In the genomic region with DNA sequence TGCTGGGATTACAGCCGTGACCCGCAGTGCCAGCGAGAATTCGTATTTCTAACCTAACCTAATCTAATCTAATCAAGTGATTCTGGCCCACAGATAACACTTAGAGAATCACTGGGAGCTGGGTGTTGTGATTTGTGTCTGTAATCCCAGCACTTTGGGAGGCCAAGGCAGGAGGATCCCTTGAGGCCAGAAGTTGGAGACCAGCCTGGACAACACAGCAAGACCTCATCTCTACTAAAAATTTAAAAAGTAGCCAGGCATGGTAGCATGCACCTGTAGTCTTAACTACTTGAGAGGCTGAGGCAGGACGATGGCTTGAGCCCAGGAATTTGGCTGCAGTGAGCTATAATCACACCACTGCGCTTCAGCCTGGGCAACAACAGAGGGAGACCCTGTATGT, we compare ENCODE assay signal across 19 cellular contexts. TPM values are rescaled to one million over a fixed set of nuclear protein-coding genes. Genes with fewer than 3 reads are reported as not detected.
DNase-seq lines count a peak whose midpoint lies in the region; ATAC-seq, FAIRE-seq and TF ChIP-seq lines count a peak whose summit lies in the region.
"Had no signal": no experiment of that assay in that cellular context is flagged by ENCODE, and none has a peak within 500 bp of the region (broad histone marks: within the 10 kb centered on the region; RNA-seq: fewer than 3 reads in every experiment).

No MANE protein-coding gene starts in this region.

- peaks cover 0 to 16% (median 9%) of the 10 kb centered on the region in 9 donors for H3K4me1 ChIP-seq in heart right ventricle
- H3K4me1 ChIP-seq in right atrium auricular region, result no peaks in the 10 kb centered on the region
- H3K4me1 ChIP-seq in OCI-LY1 (ENCODE audit: insufficient read depth, low read length, severe bottlenecking), result peaks cover 78% of the 10 kb centered on the region
- H3K4me1 ChIP-seq in K562 (replicated peaks in 1 of 2; ENCODE audit: control insufficient read depth in 2 of 2, insufficient read depth in 2 of 2, low read length in 2 of 2), result peaks cover 0 to 10% of the 10 kb centered on the region in 2 experiments; a peak in 4 of 5 replicates
- H3K4me1 ChIP-seq: A549, SJSA1 had no signal

- H3K9ac ChIP-seq in OCI-LY1 (ENCODE audit: low read length), result no peak overlapping the region
- no peak overlapping the region for H3K9ac ChIP-seq in K562 (ENCODE audit: insufficient read depth in 1 of 2, low read depth in 2 of 2, low read length in 2 of 2)
- H3K9ac ChIP-seq: BLaER1 treated with 17β-estradiol and CSF1 and Interleukin-3, amounts not matched to agents 10 nM and 100 nM had no signal

- TF ChIP-seq CTCF in heart right ventricle (IDR thresholded peaks at IDR 0.05) (no peak), right atrium auricular region (IDR thresholded peaks at IDR 0.05) (no peak), OCI-LY1 (IDR thresholded peaks at IDR 0.05; ENCODE audit: low read length) (no peak), K562 (IDR thresholded peaks at IDR 0.05 in 2 of 3, conservative IDR thresholded peaks at IDR 0.05 in 1 of 3; ENCODE audit: insufficient read depth in 2 of 3, low read depth in 1 of 3, low read length in 3 of 3) (no peak)

- CTCF ChIA-PET in K562 (lab: Yijun Ruan, JAX; ENCODE audit: low intra/inter-chr PET ratio), result no interaction called here

- FAIRE-seq in K562 (lab: Jason Lieb, UNC), result no peak
- FAIRE-seq: A549, GM12892, GM18507 had no signal

- H3K9me3 Mint-ChIP-seq in stimulated activated effector memory CD8-positive, alpha-beta T cell treated with anti-CD3 and anti-CD28 coated beads, Interleukin-12 subunit alpha, Interleukin-12 subunit beta, amount 100 ng/mL, for 72 hours, result no peaks in the 10 kb centered on the region
- H3K9me3 Mint-ChIP-seq: CD8-positive, alpha-beta T cell had no signal

- H3K36me3 Mint-ChIP-seq in stimulated activated effector memory CD8-positive, alpha-beta T cell treated with anti-CD3 and anti-CD28 coated beads, Interleukin-12 subunit alpha, Interleukin-12 subunit beta, amount 100 ng/mL, for 72 hours, result no peaks in the 10 kb centered on the region
- H3K36me3 Mint-ChIP-seq: CD8-positive, alpha-beta T cell had no signal

- H3K27me3 ChIP-seq in heart right ventricle, result no peaks in the 10 kb centered on the region
- no peaks in the 10 kb centered on the region for H3K27me3 ChIP-seq in right atrium auricular region
- no peaks in the 10 kb centered on the region for H3K27me3 ChIP-seq in OCI-LY1 (ENCODE audit: insufficient read depth, low read length)
- H3K27me3 ChIP-seq in K562 (ENCODE audit: control insufficient read depth in 2 of 2, insufficient read depth in 2 of 2, low read length in 2 of 2), result no peaks in the 10 kb centered on the region
- H3K27me3 ChIP-seq: BLaER1 treated with 17β-estradiol and CSF1 and Interleukin-3, amounts not matched to agents 10 nM and 100 nM; SJSA1 had no signal

- no peak overlapping the region for H3K4me3 Mint-ChIP-seq in stimulated activated effector memory CD8-positive, alpha-beta T cell treated with anti-CD3 and anti-CD28 coated beads, Interleukin-12 subunit alpha, Interleukin-12 subunit beta, amount 100 ng/mL, for 72 hours
- H3K4me3 Mint-ChIP-seq: CD8-positive, alpha-beta T cell had no signal

- no peak for ATAC-seq in heart right ventricle
- no peak for ATAC-seq in K562
- ATAC-seq in stimulated activated effector memory CD8-positive, alpha-beta T cell treated with anti-CD3 and anti-CD28 coated beads, Interleukin-12 subunit alpha, Interleukin-12 subunit beta, amount 100 ng/mL, for 72 hours, result no peak
- ATAC-seq: A549; CD8-positive, alpha-beta T cell had no signal

- no peaks in the 10 kb centered on the region for H3K36me3 ChIP-seq in heart right ventricle
- no peaks in the 10 kb centered on the region for H3K36me3 ChIP-seq in right atrium auricular region
- H3K36me3 ChIP-seq in OCI-LY1 (ENCODE audit: insufficient read depth, low read length), result no peaks in the 10 kb centered on the region
- no peaks in the 10 kb centered on the region for H3K36me3 ChIP-seq in K562 (ENCODE audit: control insufficient read depth, insufficient read depth, low read length)
- H3K36me3 ChIP-seq: BLaER1 treated with 17β-estradiol and CSF1 and Interleukin-3, amounts not matched to agents 10 nM and 100 nM; SJSA1 had no signal

- no peaks in the 10 kb centered on the region for H3K9me3 ChIP-seq in heart right ventricle
- no peaks in the 10 kb centered on the region for H3K9me3 ChIP-seq in right atrium auricular region
- H3K9me3 ChIP-seq in OCI-LY1 (ENCODE audit: low read length), result no peaks in the 10 kb centered on the region
- no peaks in the 10 kb centered on the region for H3K9me3 ChIP-seq in K562 (replicated peaks; ENCODE audit: control insufficient read depth, insufficient read depth, low read depth, low read length)
- H3K9me3 ChIP-seq: A549; BLaER1 treated with 17β-estradiol and CSF1 and Interleukin-3, amounts not matched to agents 10 nM and 100 nM; SJSA1 had no signal

- H3K9me2 ChIP-seq in OCI-LY1 (ENCODE audit: low read depth, low read length), result no peaks in the 10 kb centered on the region

- no peak overlapping the region for H3K4me2 ChIP-seq in OCI-LY1 (ENCODE audit: low read length)
- H3K4me2 ChIP-seq in K562 (ENCODE audit: insufficient read depth, low read length), result no peak overlapping the region
- H3K4me2 ChIP-seq: A549 had no signal

- peak overlapping the region; percentile 62 for H3K27ac Mint-ChIP-seq in stimulated activated effector memory CD8-positive, alpha-beta T cell treated with anti-CD3 and anti-CD28 coated beads, Interleukin-12 subunit alpha, Interleukin-12 subunit beta, amount 100 ng/mL, for 72 hours

- H3K9me1 ChIP-seq in K562 (ENCODE audit: control insufficient read depth, insufficient read depth, low read length), result no peaks in the 10 kb centered on the region

- TF ChIP-seq EP300 in K562 (IDR thresholded peaks at IDR 0.05; ENCODE audit: low read length), result no peak

- no peaks in the 10 kb centered on the region for H3K79me2 ChIP-seq in OCI-LY1 (ENCODE audit: insufficient read depth, low read length)
- H3K79me2 ChIP-seq in K562 (ENCODE audit: control insufficient read depth, insufficient read depth, low read length), result no peaks in the 10 kb centered on the region

- DNase-seq in heart right ventricle, result no peak
- DNase-seq in right atrium auricular region (ENCODE audit: low spot score), result no peak
- DNase-seq in K562 (ENCODE audit: extremely low read depth in 1 of 4, low spot score in 3 of 4), result no peak
- no peak for DNase-seq in stimulated activated effector memory CD8-positive, alpha-beta T cell treated with anti-CD3 and anti-CD28 coated beads, Interleukin-12 subunit alpha, Interleukin-12 subunit beta, amount 100 ng/mL, for 72 hours (ENCODE audit: low spot score in 2 of 2)
- DNase-seq in NCI-H2227 treated with DMSO at 0.1 percent for 48 hours (lab: John Stamatoyannopoulos, UW), result no peak
- DNase-seq in globus pallidus (ENCODE audit: low spot score), result no peak
- no peak for DNase-seq in KG1 (lab: John Stamatoyannopoulos, UW)
- DNase-seq: Calu3; CD8-positive, alpha-beta T cell; NCI-H1417 treated with DMSO at 0.1 percent for 48 hours; NCI-H187 treated with DMSO at 0.1 percent for 48 hours; NCI-H345; NCI-H526 had no signal

- H3F3A ChIP-seq in OCI-LY1 (ENCODE audit: insufficient read depth, low read length), result no peaks in the 10 kb centered on the region

- H3K4me3 ChIP-seq in heart right ventricle (no peak overlapping the region), right atrium auricular region (no peak overlapping the region), OCI-LY1 (ENCODE audit: low read depth, low read length, poor library complexity, severe bottlenecking) (no peak overlapping the region), K562 (no peak overlapping the region)
- H3K4me3 ChIP-seq: A549; BLaER1 treated with 17β-estradiol and CSF1 and Interleukin-3, amounts not matched to agents 10 nM and 100 nM; SJSA1 had no signal

- H2AFZ ChIP-seq in OCI-LY1 (ENCODE audit: low read length) (no peak overlapping the region), K562 (ENCODE audit: low read depth, low read length) (no peak overlapping the region)

- POLR2A ChIA-PET in K562 (lab: Yijun Ruan, JAX), result no interaction called here

- BruUV-seq in K562 (replicated peaks; lab: Mats Ljungman, UMichigan), result no TSS peak

- TF ChIP-seq POLR2A in K562 (conservative IDR thresholded peaks at IDR 0.05), result no peak

- TF ChIP-seq RAD21 in K562 (CRISPR knock-in tag; conservative IDR thresholded peaks at IDR 0.05 in 1 of 2, IDR thresholded peaks at IDR 0.05 in 1 of 2), result no peak

- H3K27ac ChIP-seq in heart right ventricle (peak overlapping the region in 6 of 10 donors; percentile 32 to 69 (median 59)), right atrium auricular region (peak overlapping the region in 1 of 2 donors; percentile 27), OCI-LY1 (ENCODE audit: low read depth, low read length, poor library complexity, severe bottlenecking) (peak overlapping the region; percentile 100), K562 (ENCODE audit: extremely low read depth, low read depth, low read length) (no peak overlapping the region)
- H3K27ac ChIP-seq: SJSA1 had no signal

- H4K20me1 ChIP-seq in OCI-LY1 (ENCODE audit: insufficient read depth, low read length), result no peaks in the 10 kb centered on the region
- H4K20me1 ChIP-seq in K562 (replicated peaks; ENCODE audit: control insufficient read depth, insufficient read depth, low read length), result no peaks in the 10 kb centered on the region
- H4K20me1 ChIP-seq: BLaER1 treated with 17β-estradiol and CSF1 and Interleukin-3, amounts not matched to agents 10 nM and 100 nM had no signal

- in situ Hi-C loops in K562 (cut with MboI), result no loop called here

- peaks cover 27% of the 10 kb centered on the region for H3K4me1 Mint-ChIP-seq in stimulated activated effector memory CD8-positive, alpha-beta T cell treated with anti-CD3 and anti-CD28 coated beads, Interleukin-12 subunit alpha, Interleukin-12 subunit beta, amount 100 ng/mL, for 72 hours

- intact Hi-C loops in heart right ventricle (cut with DNase I) (no loop called here), K562 (cut with micrococcal nuclease) (no loop called here)

- WGBS in heart right ventricle, 2 donors, result 86 to 91% methylated on average over 6 of the region's 6 CpGs
- WGBS in K562 (ENCODE audit: insufficient coverage, low coverage, missing lambda C conversion rate), result 41% methylated on average over 6 of the region's 6 CpGs

RNA-seq across cellular contexts. Expression of a gene that starts 21.4 kb away (rescaled TPM):
- total RNA-seq in heart right ventricle (10 to 100 TPM; 19.7 to 30.2 (median 22.6) TPM), right atrium auricular region (10 to 100 TPM; 24.1 to 27.4 TPM), K562 (2014; rRNA removed) (12.1 and 12.4 TPM in 2 replicates), K562 (2014; rRNA removed; fragmentation: Illumina TruSeq; extraction: Trizol) (16.1 and 19.6 TPM in 2 replicates), K562 (2015; rRNA removed; fragmentation: Illumina TruSeq; extraction: Trizol) (17.1 and 17.2 TPM in 2 replicates), K562 (2021) (15.3 and 17.0 TPM in 2 replicates)
- polyA plus RNA-seq in heart right ventricle (10 to 100 TPM in 1 of 2 donors, 1 to 10 TPM in 1; 8.0 to 11.6 TPM), K562 (2011; rRNA removed) (24.3 and 24.7 TPM in 2 replicates), K562 (2014; fragmentation: Illumina TruSeq; extraction: Trizol) (12.5 and 14.4 TPM in 2 replicates), K562 (2014; fragmentation: Nextera tagmentation; extraction: Ambion mirVana) (1 to 10 TPM; 3.2 to 4.7 TPM), K562 (2014; rRNA removed) (11.6 and 12.2 TPM in 2 replicates)
- total RNA-seq in K562 (2011; cell fraction: chromatin; rRNA removed; ENCODE audit: low replicate concordance), result 42.2 and 88.7 TPM in 2 replicates
- total RNA-seq in K562 (2011; cell fraction: nucleolus; rRNA removed), result 19.5 and 23.2 TPM in 2 replicates
- total RNA-seq in K562 (2011; cell fraction: nucleoplasm; rRNA removed), result 36.6 and 49.6 TPM in 2 replicates
- polyA plus RNA-seq in K562 (2011; cell fraction: cytosol; rRNA removed), result 11.6 and 17.3 TPM in 2 replicates
- 34.8 and 45.8 TPM in 2 replicates for polyA plus RNA-seq in K562 (2011; cell fraction: nucleus; rRNA removed)
- polyA plus RNA-seq in K562 (2012), result 9.0 and 14.7 TPM in 2 replicates
- 37.1 and 46.6 TPM in 2 replicates for polyA minus RNA-seq in K562 (2011; rRNA and poly(A)+ RNA removed)
- polyA minus RNA-seq in K562 (2011; cell fraction: cytosol; rRNA and poly(A)+ RNA removed), result 16.8 and 20.7 TPM in 2 replicates
- 13.1 and 32.8 TPM in 2 replicates for polyA minus RNA-seq in K562 (2011; cell fraction: nucleus; rRNA and poly(A)+ RNA removed)
